In the genomic region with DNA sequence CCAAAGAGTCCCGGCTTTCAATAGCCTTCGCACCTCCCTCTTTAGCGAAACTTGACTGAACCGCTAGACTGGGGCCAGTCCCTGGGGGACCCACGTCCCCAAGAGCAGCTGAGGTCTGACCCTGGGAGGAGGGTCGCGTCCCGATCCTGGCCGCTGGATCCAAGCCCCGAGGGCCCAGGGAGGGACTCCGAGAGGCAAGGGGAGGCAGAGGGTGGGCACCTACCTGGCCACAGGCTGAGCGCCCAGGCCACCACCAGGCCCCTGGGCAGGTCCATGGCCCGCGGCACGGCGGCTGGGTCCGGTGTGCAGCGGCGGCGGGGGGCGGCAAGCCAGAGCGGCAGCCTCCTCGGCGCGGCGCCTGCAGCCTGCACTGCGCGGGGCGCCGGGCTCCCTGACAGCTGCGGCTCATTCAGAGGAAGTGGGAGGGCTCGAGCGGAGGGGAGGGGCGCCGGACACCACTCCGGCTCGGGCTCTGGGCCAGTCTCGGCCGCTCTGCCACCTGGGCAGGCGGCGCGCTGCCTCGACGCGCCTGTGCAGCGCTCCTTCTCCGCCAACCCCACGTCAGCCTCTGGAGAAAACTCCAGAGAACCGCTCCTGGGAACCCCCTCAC, we compare ENCODE assay signal across 8 cellular contexts. TPM values are rescaled to one million over a fixed set of nuclear protein-coding genes. Genes with fewer than 3 reads are reported as not detected.
A peak's percentile ranks its signal among the peaks of the same experiment; 100 is the strongest.
DNase-seq lines count a peak whose midpoint lies in the region; ATAC-seq lines count a peak whose summit lies in the region.

A gene with protein sequence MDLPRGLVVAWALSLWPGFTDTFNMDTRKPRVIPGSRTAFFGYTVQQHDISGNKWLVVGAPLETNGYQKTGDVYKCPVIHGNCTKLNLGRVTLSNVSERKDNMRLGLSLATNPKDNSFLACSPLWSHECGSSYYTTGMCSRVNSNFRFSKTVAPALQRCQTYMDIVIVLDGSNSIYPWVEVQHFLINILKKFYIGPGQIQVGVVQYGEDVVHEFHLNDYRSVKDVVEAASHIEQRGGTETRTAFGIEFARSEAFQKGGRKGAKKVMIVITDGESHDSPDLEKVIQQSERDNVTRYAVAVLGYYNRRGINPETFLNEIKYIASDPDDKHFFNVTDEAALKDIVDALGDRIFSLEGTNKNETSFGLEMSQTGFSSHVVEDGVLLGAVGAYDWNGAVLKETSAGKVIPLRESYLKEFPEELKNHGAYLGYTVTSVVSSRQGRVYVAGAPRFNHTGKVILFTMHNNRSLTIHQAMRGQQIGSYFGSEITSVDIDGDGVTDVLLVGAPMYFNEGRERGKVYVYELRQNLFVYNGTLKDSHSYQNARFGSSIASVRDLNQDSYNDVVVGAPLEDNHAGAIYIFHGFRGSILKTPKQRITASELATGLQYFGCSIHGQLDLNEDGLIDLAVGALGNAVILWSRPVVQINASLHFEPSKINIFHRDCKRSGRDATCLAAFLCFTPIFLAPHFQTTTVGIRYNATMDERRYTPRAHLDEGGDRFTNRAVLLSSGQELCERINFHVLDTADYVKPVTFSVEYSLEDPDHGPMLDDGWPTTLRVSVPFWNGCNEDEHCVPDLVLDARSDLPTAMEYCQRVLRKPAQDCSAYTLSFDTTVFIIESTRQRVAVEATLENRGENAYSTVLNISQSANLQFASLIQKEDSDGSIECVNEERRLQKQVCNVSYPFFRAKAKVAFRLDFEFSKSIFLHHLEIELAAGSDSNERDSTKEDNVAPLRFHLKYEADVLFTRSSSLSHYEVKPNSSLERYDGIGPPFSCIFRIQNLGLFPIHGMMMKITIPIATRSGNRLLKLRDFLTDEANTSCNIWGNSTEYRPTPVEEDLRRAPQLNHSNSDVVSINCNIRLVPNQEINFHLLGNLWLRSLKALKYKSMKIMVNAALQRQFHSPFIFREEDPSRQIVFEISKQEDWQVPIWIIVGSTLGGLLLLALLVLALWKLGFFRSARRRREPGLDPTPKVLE (minus strand): TSS at position 372 of the 610 bp plus-strand sequence. CDS start 97 bp downstream, at position 275.

- H3K4me1 ChIP-seq in duodenal mucosa (ENCODE audit: control insufficient read depth in 1 of 2, insufficient read depth in 2 of 2, low read length in 2 of 2) (peaks cover 4 to 13% of the 10 kb centered on the region in 2 donors), mesenchymal stem cell (ENCODE audit: control insufficient read depth, insufficient read depth, low read depth, low read length) (peaks cover 22% of the 10 kb centered on the region), aorta (ENCODE audit: control insufficient read depth in 1 of 2, insufficient read depth in 2 of 2, low read length in 2 of 2) (peaks cover 5 to 6% of the 10 kb centered on the region in 2 donors)

- H2BK12ac ChIP-seq in mesenchymal stem cell (ENCODE audit: low read length in 2 of 2) = peak within 1 kb of the TSS; percentile 51 to 91

- H3K27me3 ChIP-seq in duodenal mucosa (ENCODE audit: control insufficient read depth in 1 of 2, insufficient read depth in 2 of 2, low read length in 2 of 2) (peaks cover 41 to 45% of the 10 kb centered on the region in 2 donors), mesenchymal stem cell (ENCODE audit: control insufficient read depth in 1 of 2, insufficient read depth in 1 of 2, low read length in 2 of 2) (peaks cover 3 to 62% of the 10 kb centered on the region in 2 experiments), aorta (ENCODE audit: control insufficient read depth in 1 of 2, insufficient read depth in 2 of 2, low read length in 1 of 2) (no peaks in the 10 kb centered on the region)

- peak within 1 kb of the TSS in 1 of 2 experiments; percentile 98 for H3K14ac ChIP-seq in mesenchymal stem cell (ENCODE audit: low read length in 2 of 2)

- H3K18ac ChIP-seq in mesenchymal stem cell (ENCODE audit: low read depth in 1 of 2, low read length in 2 of 2) = peak within 1 kb of the TSS; percentile 88 to 99

- H3K27ac ChIP-seq in duodenal mucosa (ENCODE audit: low read depth, low read length) = no peak within 1 kb of the TSS
- H3K27ac ChIP-seq in mesenchymal stem cell (ENCODE audit: low read length, poor library complexity, severe bottlenecking) = peak within 1 kb of the TSS; percentile 76
- peak within 1 kb of the TSS; percentile 34 to 78 for H3K27ac ChIP-seq in aorta (ENCODE audit: low read depth in 1 of 2, low read length in 2 of 2)

- peak within 1 kb of the TSS; percentile 62 for H4K8ac ChIP-seq in mesenchymal stem cell (ENCODE audit: low read length)

- H3K23ac ChIP-seq in mesenchymal stem cell (ENCODE audit: low read length in 2 of 2) = peak within 1 kb of the TSS; percentile 14 to 98

- ATAC-seq in aorta (ENCODE audit: low FRiP score) (peak; percentile 84), GM18907 (IDR thresholded peaks at IDR 0.05; ENCODE audit: unreplicated experiment) (no peak)

- peak; percentile 41 to 68 for DNase-seq in SHP77 (lab: John Stamatoyannopoulos, UW)
- DNase-seq in SHP77 treated with DMSO at 0.1 percent for 48 hours (lab: John Stamatoyannopoulos, UW) = no peak
- DNase-seq in NCI-H748 treated with DMSO at 0.1 percent for 48 hours (lab: John Stamatoyannopoulos, UW) = peak; percentile 13
- peak; percentile 78 for DNase-seq in mesenchymal stem cell
- DNase-seq in aorta = peak; percentile 87 to 93
- no peak for DNase-seq in activated effector memory CD4-positive, alpha-beta T cell treated with anti-CD3 and anti-CD28 coated beads, Interleukin-2, amount 50 U/mL, for 16 hours

- H3K9me3 ChIP-seq in duodenal mucosa (ENCODE audit: control insufficient read depth in 1 of 2, low read length in 2 of 2) (no peaks in the 10 kb centered on the region), mesenchymal stem cell (ENCODE audit: control insufficient read depth, low read length) (no peaks in the 10 kb centered on the region), aorta (ENCODE audit: control insufficient read depth, low read length) (no peaks in the 10 kb centered on the region)

- intact Hi-C loops in aorta (cut with DNase I) = loop anchor here (5.0 to 10.0 kb wide), 6 partner anchors 50 to 125 kb away; no protein-coding TSS in a partner anchor

- H3K79me1 ChIP-seq in mesenchymal stem cell (replicated peaks; ENCODE audit: low read length, poor library complexity, severe bottlenecking) = peaks cover 1% of the 10 kb centered on the region

- H3K36me3 ChIP-seq in duodenal mucosa (ENCODE audit: control insufficient read depth in 1 of 2, insufficient read depth in 2 of 2, low read length in 2 of 2) (no peaks in the 10 kb centered on the region), mesenchymal stem cell (ENCODE audit: control insufficient read depth in 1 of 2, insufficient read depth in 2 of 2, low read depth in 1 of 2, low read length in 2 of 2) (peaks cover 0 to 3% of the 10 kb centered on the region in 2 experiments), aorta (ENCODE audit: control insufficient read depth in 1 of 2, insufficient read depth in 2 of 2, low read length in 1 of 2) (no peaks in the 10 kb centered on the region)

- peak within 1 kb of the TSS; percentile 84 for H2BK120ac ChIP-seq in mesenchymal stem cell (ENCODE audit: low read depth, low read length)

- peak within 1 kb of the TSS; percentile 63 for H2AK5ac ChIP-seq in mesenchymal stem cell (ENCODE audit: low read length, severe bottlenecking)

- H3K9ac ChIP-seq in duodenal mucosa (ENCODE audit: low read depth in 1 of 2, low read length in 2 of 2) (no peak within 1 kb of the TSS), mesenchymal stem cell (ENCODE audit: low read length) (peak within 1 kb of the TSS; percentile 81)

- H3K4ac ChIP-seq in mesenchymal stem cell (ENCODE audit: low read depth in 1 of 2, low read length in 2 of 2) = peak within 1 kb of the TSS; percentile 82 to 98

- peak within 1 kb of the TSS; percentile 67 for H2BK5ac ChIP-seq in mesenchymal stem cell (ENCODE audit: low read depth, low read length, poor library complexity, severe bottlenecking)

- H4K91ac ChIP-seq in mesenchymal stem cell (ENCODE audit: low read length) = peak within 1 kb of the TSS; percentile 83

- peak within 1 kb of the TSS; percentile 53 to 59 for H3K4me3 ChIP-seq in duodenal mucosa (ENCODE audit: low read depth in 1 of 2, low read length in 2 of 2)
- H3K4me3 ChIP-seq in mesenchymal stem cell (ENCODE audit: insufficient read depth in 1 of 2, low read depth in 1 of 2, low read length in 2 of 2) = peak within 1 kb of the TSS; percentile 82 to 85
- peak within 1 kb of the TSS; percentile 67 to 92 for H3K4me3 ChIP-seq in aorta (ENCODE audit: low read length in 2 of 2)

- WGBS in mesenchymal stem cell = 0% methylated on average over 47 of the region's 49 CpGs
- 0 to 1% methylated on average over 33 to 49 of the region's 49 CpGs for WGBS in aorta, 2 donors

- H3K4me2 ChIP-seq in mesenchymal stem cell (ENCODE audit: low read length, poor library complexity, severe bottlenecking) = peak within 1 kb of the TSS; percentile 69

- H2BK15ac ChIP-seq in mesenchymal stem cell (ENCODE audit: low read depth, poor library complexity, severe bottlenecking) = peak within 1 kb of the TSS; percentile 96

- no peak within 1 kb of the TSS for H2AFZ ChIP-seq in mesenchymal stem cell (ENCODE audit: low read depth, low read length)

RNA-seq across cellular contexts. Expression of the gene that starts here (rescaled TPM):
- 146 TPM for polyA plus RNA-seq in mesenchymal stem cell (2013, experiment 1 of 2)
- polyA plus RNA-seq in mesenchymal stem cell (2013, experiment 2 of 2) = 150 TPM
- 100 to 1,000 TPM; 138 to 154 TPM for total RNA-seq in aorta
- 10 to 100 TPM; 21.4 to 76.7 TPM for polyA plus RNA-seq in aorta

Comparison
In these comparisons a context has a peak if more than half of its experiments do, and no peak if none do; other contexts are left out.
1. DNase-seq: peak in SHP77 (2 of 2), NCI-H748 treated with DMSO at 0.1 percent for 48 hours (single experiment), mesenchymal stem cell (single experiment) and aorta (2 of 2); none in SHP77 treated with DMSO at 0.1 percent for 48 hours (single experiment) and activated effector memory CD4-positive, alpha-beta T cell treated with anti-CD3 and anti-CD28 coated beads, Interleukin-2, amount 50 U/mL, for 16 hours (single experiment).
2. Peak in every context shown above with its lines, with median percentiles within 50 percentile points of each other: H3K4me3 ChIP-seq.